ENCODE assay signal across 10 cellular contexts in genomic region chr22:21850660-21851059, GRCh38.
"Had no signal": no experiment of that assay in that cellular context is flagged by ENCODE, and none has a peak within 500 bp of the region (broad histone marks: within the 10 kb centered on the region; RNA-seq: fewer than 3 reads in every experiment).

No MANE protein-coding gene starts in this region.

- H3K9me3 Mint-ChIP-seq: T-helper 1 cell treated with Interleukin-12 subunit alpha and Interleukin-12 subunit beta and Interleukin-4 antibody, amounts not matched to agents 30 μg/mL and 1 μg/mL, for 36 hours had no signal

- H3K27ac Mint-ChIP-seq: activated CD4-positive, alpha-beta T cell treated with anti-CD3 and anti-CD28 coated beads, Interleukin-2, amount 10 ng/mL, durations not matched to agents 7 days and 5 days; activated naive CD4-positive, alpha-beta T cell treated with anti-CD3 and anti-CD28 coated beads, Interleukin-2, amount 50 U/mL, for 72 hours; T-helper 1 cell treated with Interleukin-12 subunit alpha and Interleukin-12 subunit beta and Interleukin-4 antibody, amounts not matched to agents 30 μg/mL and 1 μg/mL, for 36 hours had no signal

- H3K27me3 Mint-ChIP-seq: activated CD4-positive, alpha-beta T cell treated with anti-CD3 and anti-CD28 coated beads, Interleukin-2, amount 10 ng/mL, durations not matched to agents 7 days and 5 days had no signal

- DNase-seq: activated CD4-positive, alpha-beta T cell treated with anti-CD3 and anti-CD28 coated beads, Interleukin-2, amount 10 ng/mL, durations not matched to agents 7 days and 5 days; activated CD4-positive, CD25-positive, alpha-beta regulatory T cell; activated effector memory CD4-positive, alpha-beta T cell treated with Interleukin-2 at 50 U/mL for 16 hours; activated T-cell treated with anti-CD3 and anti-CD28 coated beads, Interleukin-2, amount 50 U/mL, for 1 hour; midbrain; right lobe of liver; stimulated activated CD4-positive, alpha-beta T cell treated with anti-CD3 and anti-CD28 coated beads, Interleukin-2, amount 100 ng/mL, for 24 hours; stimulated activated naive CD4-positive, alpha-beta T cell treated with Interleukin-2 at 50 U/mL for 16 hours had no signal

- H3K4me3 Mint-ChIP-seq: activated CD4-positive, alpha-beta T cell treated with anti-CD3 and anti-CD28 coated beads, Interleukin-2, amount 10 ng/mL, durations not matched to agents 7 days and 5 days; T-helper 1 cell treated with Interleukin-12 subunit alpha and Interleukin-12 subunit beta and Interleukin-4 antibody, amounts not matched to agents 30 μg/mL and 1 μg/mL, for 36 hours had no signal

- ATAC-seq: activated naive CD4-positive, alpha-beta T cell treated with anti-CD3 and anti-CD28 coated beads, Interleukin-2, amount 50 U/mL, for 72 hours; right lobe of liver had no signal
